In the genomic region with DNA sequence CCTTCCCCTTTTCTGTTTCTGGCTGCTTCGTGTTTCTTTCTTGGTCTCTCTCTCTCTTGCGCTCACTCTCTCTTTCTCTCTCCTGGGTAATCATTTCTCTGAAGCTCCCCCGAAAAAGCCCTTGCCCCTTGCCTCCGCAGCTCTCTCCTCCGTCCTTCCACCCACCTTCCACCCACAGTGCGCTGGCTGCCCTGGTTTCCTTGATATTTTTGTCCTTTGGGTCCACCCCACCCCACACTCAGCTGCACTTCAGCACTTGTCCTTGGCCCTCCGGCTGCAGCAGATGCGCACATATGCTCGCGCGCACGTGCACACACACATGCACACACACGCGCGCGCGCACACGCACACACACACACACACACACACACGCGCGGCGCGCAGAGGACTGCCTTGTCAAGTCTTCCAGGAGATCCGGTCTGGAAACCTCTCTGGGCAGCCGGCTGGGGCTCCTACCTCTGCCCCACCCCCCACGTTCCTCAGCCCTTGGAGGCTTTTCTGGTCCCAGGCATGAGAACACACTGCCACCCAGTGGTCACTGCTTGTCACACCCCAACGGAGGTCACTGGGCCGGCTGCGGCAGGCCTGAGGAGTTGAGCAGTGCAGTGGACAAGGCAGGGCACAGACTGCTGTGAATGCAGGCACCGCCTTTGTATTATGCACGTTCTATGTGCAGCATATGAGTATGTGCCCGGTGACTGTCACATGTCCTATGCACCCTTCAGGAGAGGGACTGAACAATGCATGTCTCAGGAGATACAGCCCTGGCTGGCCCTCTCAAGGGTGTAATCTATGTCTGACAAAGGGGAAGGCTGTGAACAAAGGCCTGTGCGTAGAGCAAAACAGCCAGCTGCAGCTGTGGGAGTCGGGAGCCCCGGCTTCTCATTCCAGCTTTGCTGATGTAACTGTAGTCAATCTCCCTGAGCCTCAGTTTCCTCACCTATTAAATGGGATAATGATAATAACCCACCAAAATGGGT, we compare ENCODE assay signal across 8 cellular contexts. TPM values are rescaled to one million over a fixed set of nuclear protein-coding genes. Genes with fewer than 3 reads are reported as not detected.
DNase-seq lines count a peak whose midpoint lies in the region; TF ChIP-seq lines count a peak whose summit lies in the region.

No MANE protein-coding gene starts in this region.

- CTCF ChIA-PET in SK-N-SH (lab: Yijun Ruan, JAX) = interaction anchor here (0.6 to 15.2 kb wide), 34 partner anchors 8 to 216 kb away, joined by 3 to 343 read pairs (median 4); partner anchors contain the start of genes CD4, COPS7A, GPR162 and MLF2

- H3K9me3 ChIP-seq in SK-N-SH = no peaks in the 10 kb centered on the region

- peaks cover 4 to 5% of the 10 kb centered on the region in 2 experiments for H3K36me3 ChIP-seq in SK-N-SH (replicated peaks in 1 of 2; ENCODE audit: control insufficient read depth in 1 of 2, insufficient read depth in 2 of 2, low read length in 1 of 2)

- H3K4me2 ChIP-seq in SK-N-SH = peak overlapping the region; percentile 79

- no peaks in the 10 kb centered on the region for H3K9me3 Mint-ChIP-seq in activated naive CD4-positive, alpha-beta T cell treated with anti-CD3 and anti-CD28 coated beads, Interleukin-2, amount 50 U/mL, for 24 hours

- TF ChIP-seq CTCF in SK-N-SH (IDR thresholded peaks at IDR 0.05) = peak; percentile 91

- DNase-seq in ELF-1 (ENCODE audit: low read depth, low spot score) = peak; percentile 97
- peak; percentile 88 for DNase-seq in HCEC 1CT
- peak; percentile 85 for DNase-seq in NCI-H1092 treated with DMSO at 0.1 percent for 48 hours (lab: John Stamatoyannopoulos, UW)
- peak; percentile 94 for DNase-seq in SK-N-SH
- DNase-seq in glomerular endothelial cell (ENCODE audit: extremely low read depth, low read depth, low spot score) = peak; percentile 68
- peak; percentile 86 for DNase-seq in occipital lobe (lab: John Stamatoyannopoulos, UW)

- peaks cover 0 to 8% of the 10 kb centered on the region in 2 experiments; a peak in 1 of 4 replicates for H3K4me1 ChIP-seq in SK-N-SH (ENCODE audit: control insufficient read depth in 1 of 2, insufficient read depth in 2 of 2, low read depth in 1 of 2, low read length in 1 of 2)

- H4K20me1 ChIP-seq in SK-N-SH (ENCODE audit: insufficient read depth) = no peaks in the 10 kb centered on the region

- H3K9me2 ChIP-seq in SK-N-SH = no peaks in the 10 kb centered on the region

- peak overlapping the region; percentile 10 to 59; a peak in 3 of 4 replicates for H3K4me3 ChIP-seq in SK-N-SH (ENCODE audit: low read depth in 2 of 2, low read length in 1 of 2)

- POLR2A ChIA-PET in SK-N-SH (lab: Yijun Ruan, JAX) = interaction anchor here (0.6 to 3.5 kb wide), 7 partner anchors 11 to 105 kb away, joined by 3 to 31 read pairs (median 4); partner anchors contain the start of genes GPR162, MLF2 and PTMS

- H3K27ac Mint-ChIP-seq in activated naive CD4-positive, alpha-beta T cell treated with anti-CD3 and anti-CD28 coated beads, Interleukin-2, amount 50 U/mL, for 24 hours = peak overlapping the region; percentile 92

- peak overlapping the region; percentile 89 for H3K4me3 Mint-ChIP-seq in activated naive CD4-positive, alpha-beta T cell treated with anti-CD3 and anti-CD28 coated beads, Interleukin-2, amount 50 U/mL, for 24 hours

- H3K9ac ChIP-seq in SK-N-SH = no peak overlapping the region

- H3K79me2 ChIP-seq in SK-N-SH (ENCODE audit: insufficient read depth) = no peaks in the 10 kb centered on the region

- H2AFZ ChIP-seq in SK-N-SH (ENCODE audit: low read depth) = peak overlapping the region; percentile 58; the same call in 1 of the 2 replicates

- TF ChIP-seq RAD21 in SK-N-SH (IDR thresholded peaks at IDR 0.05; ENCODE audit: low read length) = peak; percentile 99

- WGBS in SK-N-SH (ENCODE audit: low lambda C conversion rate) = 17% methylated on average over 28 of the region's 35 CpGs

- H3K27me3 ChIP-seq in SK-N-SH (ENCODE audit: insufficient read depth) = no peaks in the 10 kb centered on the region

- H3F3A ChIP-seq in SK-N-SH (replicated peaks; ENCODE audit: insufficient read depth) = peaks cover 7% of the 10 kb centered on the region

- peak in 1 of 2 experiments; percentile 45; a peak in 1 of 4 replicates for TF ChIP-seq EP300 in SK-N-SH (IDR thresholded peaks at IDR 0.05; ENCODE audit: borderline replicate concordance in 1 of 2, low read depth in 1 of 2, low read length in 1 of 2)

- H3K4me1 Mint-ChIP-seq in activated naive CD4-positive, alpha-beta T cell treated with anti-CD3 and anti-CD28 coated beads, Interleukin-2, amount 50 U/mL, for 24 hours = peaks cover 76% of the 10 kb centered on the region

- no peaks in the 10 kb centered on the region for H3K27me3 Mint-ChIP-seq in activated naive CD4-positive, alpha-beta T cell treated with anti-CD3 and anti-CD28 coated beads, Interleukin-2, amount 50 U/mL, for 24 hours

- no peaks in the 10 kb centered on the region for H3K36me3 Mint-ChIP-seq in activated naive CD4-positive, alpha-beta T cell treated with anti-CD3 and anti-CD28 coated beads, Interleukin-2, amount 50 U/mL, for 24 hours

- peak overlapping the region; percentile 18 to 52; a peak in 3 of 4 replicates for H3K27ac ChIP-seq in SK-N-SH (ENCODE audit: low read depth in 2 of 2, low read length in 1 of 2)
- H3K27ac ChIP-seq in temporal lobe (ENCODE audit: low read depth, low read length) = peak overlapping the region; percentile 47

TF ChIP-seq in SK-N-SH, 30 proteins besides CTCF, POLR2A, EP300 and RAD21:
- peak; percentile 96 for TF ChIP-seq CHD2 (IDR thresholded peaks at IDR 0.05; ENCODE audit: low read length, partially characterized antibody)
- peak; percentile 48 for TF ChIP-seq NRF1 (IDR thresholded peaks at IDR 0.05; ENCODE audit: low read depth, low read length)
- peak; percentile 22; the same call in 1 of the 2 replicates for TF ChIP-seq POLR2AphosphoS5 (IDR thresholded peaks at IDR 0.05; ENCODE audit: low read depth, low read length)
- peak; percentile 19; the same call in 1 of the 2 replicates for TF ChIP-seq TCF12 (IDR thresholded peaks at IDR 0.05)
- no peak for TF ChIP-seq FOXM1 (IDR thresholded peaks at IDR 0.05; ENCODE audit: low read depth)
- TF ChIP-seq, protein P1, sequence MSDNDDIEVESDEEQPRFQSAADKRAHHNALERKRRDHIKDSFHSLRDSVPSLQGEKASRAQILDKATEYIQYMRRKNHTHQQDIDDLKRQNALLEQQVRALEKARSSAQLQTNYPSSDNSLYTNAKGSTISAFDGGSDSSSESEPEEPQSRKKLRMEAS (IDR thresholded peaks at IDR 0.05; ENCODE audit: low read depth) = peak; percentile 35; the same call in 1 of the 2 replicates
- TF ChIP-seq FOSL2 (IDR thresholded peaks at IDR 0.05; ENCODE audit: borderline replicate concordance, low read depth) = no peak
- peak; percentile 98 for TF ChIP-seq SMC3 (IDR thresholded peaks at IDR 0.05; ENCODE audit: low read depth, low read length)
- TF ChIP-seq TEAD4 (IDR thresholded peaks at IDR 0.05; ENCODE audit: borderline replicate concordance, insufficient read depth) = no peak
- TF ChIP-seq RCOR1 (IDR thresholded peaks at IDR 0.05; ENCODE audit: low read length) = peak; percentile 75; the same call in 1 of the 2 replicates
- TF ChIP-seq SIN3A (IDR thresholded peaks at IDR 0.05; ENCODE audit: borderline replicate concordance, low read depth, low read length) = peak; percentile 83; the same call in 1 of the 2 replicates
- no peak for TF ChIP-seq RXRA (IDR thresholded peaks at IDR 0.05; ENCODE audit: borderline replicate concordance, low read depth)
- no peak for TF ChIP-seq ELF1 (IDR thresholded peaks at IDR 0.05)
- TF ChIP-seq MXI1 (IDR thresholded peaks at IDR 0.05; ENCODE audit: low read depth, low read length) = peak; percentile 88
- peak; percentile 70; the same call in 1 of the 2 replicates for TF ChIP-seq FOXJ3 (CRISPR knock-in tag; IDR thresholded peaks at IDR 0.05)
- TF ChIP-seq RFX5 (IDR thresholded peaks at IDR 0.05; ENCODE audit: low read length) = peak; percentile 69; the same call in 1 of the 2 replicates

RNA-seq across cellular contexts. Expression of gene LAG3, which starts 6.5 kb away (rescaled TPM):
- 0.72 and 1.1 TPM in 2 replicates for polyA plus RNA-seq in SK-N-SH (2012; rRNA removed)
- polyA plus RNA-seq in SK-N-SH (2012; cell fraction: cytosol; rRNA removed) = 0.14 and 0.21 TPM in 2 replicates
- 7.2 and 9.8 TPM in 2 replicates for polyA plus RNA-seq in SK-N-SH (2012; cell fraction: nucleus; rRNA removed)
- not detected in 2 replicates for total RNA-seq in glomerular endothelial cell
- total RNA-seq in occipital lobe = not detected
- total RNA-seq in temporal lobe = not detected

RNA-seq across cellular contexts. Expression of gene CD4, which starts 10.5 kb away (rescaled TPM):
- 0.02 TPM in 1 of 2 replicates, not detected in the other for polyA plus RNA-seq in SK-N-SH (2012; rRNA removed)
- polyA plus RNA-seq in SK-N-SH (2012; cell fraction: cytosol; rRNA removed) = 0.01 TPM in 2 replicates
- not detected in 2 replicates for polyA plus RNA-seq in SK-N-SH (2012; cell fraction: nucleus; rRNA removed)
- total RNA-seq in glomerular endothelial cell (not detected in 2 replicates), occipital lobe (2.3 TPM), temporal lobe (2.2 TPM)

RNA-seq across cellular contexts. Expression of gene PTMS, which starts 12.7 kb away (rescaled TPM):
- polyA plus RNA-seq in SK-N-SH (2012; rRNA removed) = 391 and 661 TPM in 2 replicates
- polyA plus RNA-seq in SK-N-SH (2012; cell fraction: cytosol; rRNA removed) = 526 and 613 TPM in 2 replicates
- 247 and 291 TPM in 2 replicates for polyA plus RNA-seq in SK-N-SH (2012; cell fraction: nucleus; rRNA removed)
- total RNA-seq in glomerular endothelial cell (240 and 281 TPM in 2 replicates), occipital lobe (26.8 TPM), temporal lobe (93.7 TPM)

RNA-seq across cellular contexts. Expression of gene MLF2, which starts 25.9 kb away (rescaled TPM):
- polyA plus RNA-seq in SK-N-SH (2012; rRNA removed) = 535 and 624 TPM in 2 replicates
- 310 and 447 TPM in 2 replicates for polyA plus RNA-seq in SK-N-SH (2012; cell fraction: cytosol; rRNA removed)
- 217 and 351 TPM in 2 replicates for polyA plus RNA-seq in SK-N-SH (2012; cell fraction: nucleus; rRNA removed)
- total RNA-seq in glomerular endothelial cell (186 and 229 TPM in 2 replicates), occipital lobe (81.4 TPM), temporal lobe (102 TPM)

RNA-seq across cellular contexts. Expression of gene GPR162, which starts 42.8 kb away (rescaled TPM):
- polyA plus RNA-seq in SK-N-SH (2012; rRNA removed) = 16.4 and 18.6 TPM in 2 replicates
- polyA plus RNA-seq in SK-N-SH (2012; cell fraction: cytosol; rRNA removed) = 7.0 and 10.6 TPM in 2 replicates
- 32.2 and 35.7 TPM in 2 replicates for polyA plus RNA-seq in SK-N-SH (2012; cell fraction: nucleus; rRNA removed)
- total RNA-seq in glomerular endothelial cell (2.0 and 3.7 TPM in 2 replicates), occipital lobe (61.3 TPM), temporal lobe (52.6 TPM)

Comparison
In these comparisons a context has a peak if more than half of its experiments do, and no peak if none do; other contexts are left out.
1. Peak in every context shown above with its lines: DNase-seq, H3K4me3 ChIP-seq and H3K27ac ChIP-seq.